In the genomic region with DNA sequence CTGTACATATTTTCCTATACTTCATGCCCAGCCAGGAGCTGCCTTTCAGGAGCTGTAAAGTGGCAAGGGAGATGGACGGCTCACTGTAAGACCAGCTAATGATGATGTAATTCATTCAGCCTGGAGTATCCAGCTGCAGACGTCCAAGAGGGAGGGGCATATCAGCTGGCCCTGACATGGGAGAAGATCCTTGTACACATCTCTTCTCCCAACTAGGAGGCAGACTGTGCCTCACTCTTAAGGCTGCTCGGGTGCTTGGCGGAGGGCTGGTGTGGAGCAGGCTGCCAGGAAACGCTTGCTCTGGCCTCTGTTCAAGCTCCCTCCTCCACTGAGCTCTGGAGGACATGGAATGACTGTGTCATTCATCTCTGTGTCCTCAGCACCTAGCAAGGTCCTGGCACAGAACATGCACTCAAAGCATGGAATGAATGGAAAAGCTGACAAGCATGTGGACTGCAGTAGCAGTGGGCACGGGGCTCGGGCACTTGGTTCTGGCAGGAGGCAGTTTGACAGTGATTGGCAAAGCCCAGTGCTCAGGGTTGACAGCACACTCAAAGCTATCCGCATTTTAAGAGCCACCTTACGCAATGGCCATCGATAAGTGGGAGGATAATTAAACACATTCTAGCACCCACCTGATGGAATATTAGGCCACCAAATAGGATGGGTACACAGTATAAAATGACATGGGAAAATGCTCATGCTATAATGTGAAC, we compare ENCODE assay signal across 8 cellular contexts.
A peak's percentile ranks its signal among the peaks of the same experiment; 100 is the strongest.
DNase-seq lines count a peak whose midpoint lies in the region; ATAC-seq and TF ChIP-seq lines count a peak whose summit lies in the region.

No MANE protein-coding gene starts in this region.

- no TSS peak for BruUV-seq in PC-3 (replicated peaks; lab: Mats Ljungman, UMichigan)

- H3K27me3 ChIP-seq in PC-3 (ENCODE audit: low read length) = no peaks in the 10 kb centered on the region

- peaks cover 3% of the 10 kb centered on the region; the same call in 1 of the 2 replicates for H4K20me1 ChIP-seq in PC-3 (ENCODE audit: low read length)

- CTCF ChIA-PET in PC-3 (lab: Charles Lee) = interaction anchor here (1.2 kb wide), 1 partner anchor 103 kb away, joined by 6 read pairs; no protein-coding TSS in a partner anchor

- H3K4me3 ChIP-seq in PC-3 (ENCODE audit: low read length) = no peak overlapping the region

- H3K36me3 ChIP-seq in PC-3 (ENCODE audit: low read depth, low read length) = no peaks in the 10 kb centered on the region; the same call in 1 of the 2 replicates

- H3K4me1 ChIP-seq in PC-3 (ENCODE audit: insufficient read depth, low read length) = peaks cover 23% of the 10 kb centered on the region

- no peak overlapping the region for H3K9ac ChIP-seq in PC-3 (ENCODE audit: low read length)

- POLR2A ChIA-PET in PC-3 (lab: Charles Lee; ENCODE audit: unreplicated experiment) = no interaction called here

- intact Hi-C loops in PC-3 (cut with micrococcal nuclease) = loop anchor here (5.0 to 10.0 kb wide), 2 partner anchors 38 to 70 kb away; a partner anchor contains a TSS
- intact Hi-C loops in posterior cingulate gyrus (cut with DNase I) = loop anchor here (5.0 to 10.0 kb wide), 2 partner anchors 38 to 70 kb away; a partner anchor contains a TSS

- no peaks in the 10 kb centered on the region for H3F3A ChIP-seq in PC-3 (ENCODE audit: low read length, unreplicated experiment)

- DNase-seq in GM04504 (ENCODE audit: low read depth) = peak; percentile 84
- DNase-seq in PC-3 = peak; percentile 3
- peak; percentile 93 for DNase-seq in fibroblast of the conjunctiva (ENCODE audit: low read depth)
- DNase-seq in posterior cingulate gyrus = peak; percentile 58 to 96 (median 68)

- no peaks in the 10 kb centered on the region for H3K79me2 ChIP-seq in PC-3 (ENCODE audit: low read length)

- no peak for TF ChIP-seq CTCF in PC-3 (conservative IDR thresholded peaks at IDR 0.05; ENCODE audit: low read depth, low read length)

- no peak overlapping the region for H3K27ac ChIP-seq in PC-3 (ENCODE audit: low read length)

- ATAC-seq in PC-3 = no peak
- no peak for ATAC-seq in GM18517 (IDR thresholded peaks at IDR 0.05; ENCODE audit: unreplicated experiment)
- no peak for ATAC-seq in GM19023 (IDR thresholded peaks at IDR 0.05; ENCODE audit: unreplicated experiment)
- ATAC-seq in GM21529 (IDR thresholded peaks at IDR 0.05; ENCODE audit: unreplicated experiment) = no peak
- no peak for ATAC-seq in HG03571 (IDR thresholded peaks at IDR 0.05; ENCODE audit: unreplicated experiment)

- H3K9me3 ChIP-seq in PC-3 (ENCODE audit: low read length) = no peaks in the 10 kb centered on the region

- H3K9me2 ChIP-seq in PC-3 (replicated peaks; ENCODE audit: low read length) = no peaks in the 10 kb centered on the region

- no peak overlapping the region for H2AFZ ChIP-seq in PC-3 (ENCODE audit: low read length)

- no peak overlapping the region for H3K4me2 ChIP-seq in PC-3 (ENCODE audit: low read length)

Comparison
In these comparisons a context has a peak if more than half of its experiments do, and no peak if none do; other contexts are left out.
1. DNase-seq: peak in every context shown above with its lines; median percentile 93 in fibroblast of the conjunctiva; 84 in GM04504; 68 in posterior cingulate gyrus; 3 in PC-3.